ENCODE assay signal across 1 cellular context in genomic region chr12:113190761-113191160, GRCh38.
A peak's percentile ranks its signal among the peaks of the same experiment; 100 is the strongest.
TF ChIP-seq lines count a peak whose summit lies in the region.

No MANE protein-coding gene starts in this region.

TF ChIP-seq in K562, 482 proteins besides CTCF, POLR2A, EP300 and RAD21 (continued from another document and continues in another):
- TF ChIP-seq JUN (IDR thresholded peaks at IDR 0.05; ENCODE audit: borderline replicate concordance, low read depth, low read length) (no peak), JUN (CRISPR knock-in tag; IDR thresholded peaks at IDR 0.05; ENCODE audit: borderline replicate concordance) (no peak), KLF13 (tag; IDR thresholded peaks at IDR 0.05; ENCODE audit: borderline replicate concordance, low read depth) (no peak), CBX3 (IDR thresholded peaks at IDR 0.05; ENCODE audit: borderline replicate concordance in 1 of 2, low read length in 2 of 2) (no peak; a peak in 1 of 3 replicates), JUND (IDR thresholded peaks at IDR 0.05; ENCODE audit: borderline replicate concordance, low read depth, low read length) (no peak), JUND (tag; IDR thresholded peaks at IDR 0.05; ENCODE audit: borderline replicate concordance, low read depth, low read length) (no peak), HNRNPH1 (optimal IDR thresholded peaks at IDR 0.05; ENCODE audit: low read depth, low read length) (no peak), ELF2 (CRISPR knock-in tag; IDR thresholded peaks at IDR 0.05) (no peak), UBTF (IDR thresholded peaks at IDR 0.05; ENCODE audit: borderline replicate concordance in 1 of 2, low read depth in 2 of 2, low read length in 2 of 2) (no peak), HMG20A (CRISPR knock-in tag; conservative IDR thresholded peaks at IDR 0.05) (no peak), ZNF277 (CRISPR knock-in tag; IDR thresholded peaks at IDR 0.05; ENCODE audit: borderline replicate concordance) (no peak), USF1 (CRISPR knock-in tag; IDR thresholded peaks at IDR 0.05) (peak; percentile 96), HBP1 (CRISPR knock-in tag; IDR thresholded peaks at IDR 0.05) (no peak), USF2 (CRISPR knock-in tag; IDR thresholded peaks at IDR 0.05) (peak; percentile 93), FOXK1 (CRISPR knock-in tag; IDR thresholded peaks at IDR 0.05; ENCODE audit: borderline replicate concordance) (no peak), ARID3B (CRISPR knock-in tag; IDR thresholded peaks at IDR 0.05; ENCODE audit: borderline replicate concordance) (no peak), CHAMP1 (IDR thresholded peaks at IDR 0.05) (no peak), PREB (CRISPR knock-in tag; IDR thresholded peaks at IDR 0.05) (no peak), ATF2 (CRISPR knock-in tag; IDR thresholded peaks at IDR 0.05) (no peak), RFX7 (CRISPR knock-in tag; IDR thresholded peaks at IDR 0.05) (no peak), PHTF2 (CRISPR knock-in tag; IDR thresholded peaks at IDR 0.05) (no peak), SIN3A (IDR thresholded peaks at IDR 0.05; ENCODE audit: borderline replicate concordance in 2 of 2, control insufficient read depth in 1 of 2, low read depth in 2 of 2, low read length in 2 of 2) (no peak), POLR2G (IDR thresholded peaks at IDR 0.05; ENCODE audit: low read depth, low read length) (no peak), POLR2AphosphoS5 (IDR thresholded peaks at IDR 0.05; ENCODE audit: control insufficient read depth, insufficient read depth, low read depth, low read length) (no peak), MTF1 (CRISPR knock-in tag; IDR thresholded peaks at IDR 0.05; ENCODE audit: borderline replicate concordance) (no peak), RBM17 (IDR thresholded peaks at IDR 0.05; ENCODE audit: borderline replicate concordance, low read depth, low read length) (no peak), ZNF395 (CRISPR knock-in tag; IDR thresholded peaks at IDR 0.05) (no peak), CREB5 (CRISPR knock-in tag; IDR thresholded peaks at IDR 0.05) (no peak), DPF2 (IDR thresholded peaks at IDR 0.05) (0 out of 2 replicates have a peak, but pooled peaks have one; percentile 17), ASH1L (IDR thresholded peaks at IDR 0.05; ENCODE audit: borderline replicate concordance, low read depth, partially characterized antibody) (peak; percentile 84), CREB1 (IDR thresholded peaks at IDR 0.05) (no peak), CREB1 (CRISPR knock-in tag; IDR thresholded peaks at IDR 0.05) (no peak), ILF3 (IDR thresholded peaks at IDR 0.05; ENCODE audit: borderline replicate concordance) (no peak), EGR1 (conservative IDR thresholded peaks at IDR 0.05) (no peak), FOS (IDR thresholded peaks at IDR 0.05; ENCODE audit: extremely low read depth, insufficient read length) (peak; percentile 91), BHLHE40 (IDR thresholded peaks at IDR 0.05; ENCODE audit: low read length) (peak; percentile 34; the same call in 1 of the 2 replicates), TAL1 (IDR thresholded peaks at IDR 0.05) (no peak; the same call in 1 of the 2 replicates), SNIP1 (IDR thresholded peaks at IDR 0.05; ENCODE audit: low read depth) (no peak), MYNN (IDR thresholded peaks at IDR 0.05) (no peak), MYNN (CRISPR knock-in tag; IDR thresholded peaks at IDR 0.05) (no peak), FIP1L1 (IDR thresholded peaks at IDR 0.05; ENCODE audit: low read depth, low read length, poor library complexity, severe bottlenecking) (no peak), MAX (CRISPR knock-in tag; IDR thresholded peaks at IDR 0.05) (peak; percentile 12; the same call in 1 of the 2 replicates), MBD2 (IDR thresholded peaks at IDR 0.05; ENCODE audit: borderline replicate concordance, low read depth) (peak; percentile 60; the same call in 1 of the 2 replicates), NFIX (CRISPR knock-in tag; IDR thresholded peaks at IDR 0.05; ENCODE audit: low read depth) (no peak), ZNF512 (tag; IDR thresholded peaks at IDR 0.05) (no peak), RBM39 (optimal IDR thresholded peaks at IDR 0.05; ENCODE audit: low read depth, low read length) (no peak), CSDE1 (IDR thresholded peaks at IDR 0.05) (no peak)
